22 cellular contexts compared by ENCODE assay signal in the genomic region with DNA sequence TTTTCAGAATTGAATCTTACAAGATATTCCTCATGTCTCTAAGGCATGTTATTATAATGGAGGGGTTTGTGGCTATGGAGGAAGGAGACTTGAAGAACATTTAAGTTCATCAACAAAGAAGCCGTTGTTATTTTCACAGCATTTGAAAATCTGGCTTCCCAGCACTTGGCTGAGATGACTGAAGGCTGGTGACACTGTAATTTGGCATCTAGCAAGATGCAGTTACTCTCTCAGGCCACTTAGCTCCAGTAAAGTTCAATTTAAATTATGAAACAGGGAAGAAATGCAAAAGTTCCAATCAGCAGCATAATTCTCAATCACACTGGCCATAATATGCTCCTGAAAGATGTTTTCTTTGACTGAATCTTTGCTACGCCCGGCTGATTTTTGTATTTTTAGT.
DNase-seq lines count a peak whose midpoint lies in the region; ATAC-seq and TF ChIP-seq lines count a peak whose summit lies in the region.
"Had no signal": no experiment of that assay in that cellular context is flagged by ENCODE, and none has a peak within 500 bp of the region (broad histone marks: within the 10 kb centered on the region; RNA-seq: fewer than 3 reads in every experiment).

No MANE protein-coding gene starts in this region.

- intact Hi-C loops in sciatic nerve (cut with DNase I) = no loop called here

- H3K9me3 Mint-ChIP-seq in chondrocyte (ENCODE audit: low read depth) = no peaks in the 10 kb centered on the region
- H3K9me3 Mint-ChIP-seq: activated naive CD4-positive, alpha-beta T cell treated with anti-CD3 and anti-CD28 coated beads for 36 hours; neural crest cell had no signal

- H3K36me3 Mint-ChIP-seq in chondrocyte (ENCODE audit: low read depth) = no peaks in the 10 kb centered on the region

- ATAC-seq in sciatic nerve (peak; percentile 34), SK-N-SH treated with all-trans-retinoic acid at 6 μM for 48 hours (no peak)
- ATAC-seq: activated T-cell treated with anti-CD3 and anti-CD28 coated beads, Interleukin-2, amount 50 U/mL, for 4 hours had no signal

- H3K27me3 Mint-ChIP-seq in chondrocyte (ENCODE audit: low read depth) = no peaks in the 10 kb centered on the region
- H3K27me3 Mint-ChIP-seq: progenitor cell of endocrine pancreas had no signal

- no peaks in the 10 kb centered on the region for H3K4me1 Mint-ChIP-seq in chondrocyte (ENCODE audit: low read depth)

- H3K4me3 ChIP-seq in LNCaP clone FGC (ENCODE audit: low read depth, low read length) = no peak overlapping the region
- H3K4me3 ChIP-seq: dorsolateral prefrontal cortex, skin epidermis had no signal

- no peak overlapping the region for H3K27ac Mint-ChIP-seq in chondrocyte (ENCODE audit: unreplicated experiment)
- H3K27ac Mint-ChIP-seq: activated naive CD4-positive, alpha-beta T cell treated with anti-CD3 and anti-CD28 coated beads for 36 hours; progenitor cell of endocrine pancreas had no signal

- DNase-seq in DMS 273 (lab: John Stamatoyannopoulos, UW; ENCODE audit: unreplicated experiment) (peak; percentile 16), DMS 273 treated with DMSO at 0.1 percent for 48 hours (lab: John Stamatoyannopoulos, UW) (no peak), LNCaP clone FGC (ENCODE audit: low read depth) (no peak), chondrocyte (ENCODE audit: low spot score) (no peak), sciatic nerve (ENCODE audit: low spot score) (no peak), NCI-H2227 treated with DMSO at 0.1 percent for 48 hours (lab: John Stamatoyannopoulos, UW) (no peak)
- DNase-seq in activated CD4-positive, alpha-beta T cell treated with anti-CD3 and anti-CD28 coated beads for 48 hours = no peak
- DNase-seq: activated CD4-positive, alpha-beta T cell treated with anti-CD3 and anti-CD28 coated beads for 1 hour; activated naive CD4-positive, alpha-beta T cell treated with anti-CD3 and anti-CD28 coated beads for 36 hours; activated T-cell treated with anti-CD3 and anti-CD28 coated beads, Interleukin-2, amount 50 U/mL, for 4 hours; AML-193; caudate nucleus; DND-41; dorsolateral prefrontal cortex; foreskin fibroblast; KG1; NCI-H1930; stimulated activated naive CD4-positive, alpha-beta T cell treated with Interleukin-2 at 50 U/mL for 16 hours had no signal

- peak; percentile 23; the same call in 1 of the 2 replicates for TF ChIP-seq CTCF in LNCaP clone FGC (IDR thresholded peaks at IDR 0.05; ENCODE audit: control insufficient read depth, extremely low read depth, insufficient read depth)
- peak; percentile 34 for TF ChIP-seq CTCF in chondrocyte (IDR thresholded peaks at IDR 0.05)

- H3K4me3 Mint-ChIP-seq in chondrocyte (ENCODE audit: unreplicated experiment) = no peak overlapping the region
- H3K4me3 Mint-ChIP-seq: activated naive CD4-positive, alpha-beta T cell treated with anti-CD3 and anti-CD28 coated beads for 36 hours; activated T-cell treated with anti-CD3 and anti-CD28 coated beads, Interleukin-2, amount 50 U/mL, for 4 hours; neural crest cell had no signal

TF ChIP-seq in SK-N-SH treated with all-trans-retinoic acid at 6 μM for 48 hours, 23 proteins besides CTCF, POLR2A, EP300 and RAD21:
- TF ChIP-seq ARNTL (CRISPR knock-in tag; IDR thresholded peaks at IDR 0.05; ENCODE audit: borderline replicate concordance, low read depth) (no peak), OSR1 (CRISPR knock-in tag; IDR thresholded peaks at IDR 0.05) (no peak), ZFP3 (CRISPR knock-in tag; IDR thresholded peaks at IDR 0.05) (no peak), SNAI2 (CRISPR knock-in tag; IDR thresholded peaks at IDR 0.05) (no peak), GLIS3 (CRISPR knock-in tag; IDR thresholded peaks at IDR 0.05) (no peak), ZNF70 (CRISPR knock-in tag; IDR thresholded peaks at IDR 0.05) (no peak), ZNF565 (CRISPR knock-in tag; conservative IDR thresholded peaks at IDR 0.05; ENCODE audit: low read depth) (no peak), ZC3H10 (CRISPR knock-in tag; IDR thresholded peaks at IDR 0.05) (no peak), BACH2 (CRISPR knock-in tag; IDR thresholded peaks at IDR 0.05; ENCODE audit: borderline replicate concordance) (no peak), POU6F1 (CRISPR knock-in tag; IDR thresholded peaks at IDR 0.05; ENCODE audit: borderline replicate concordance, low read depth) (no peak), ESRRG (CRISPR knock-in tag; IDR thresholded peaks at IDR 0.05) (no peak)
- TF ChIP-seq, protein P1, sequence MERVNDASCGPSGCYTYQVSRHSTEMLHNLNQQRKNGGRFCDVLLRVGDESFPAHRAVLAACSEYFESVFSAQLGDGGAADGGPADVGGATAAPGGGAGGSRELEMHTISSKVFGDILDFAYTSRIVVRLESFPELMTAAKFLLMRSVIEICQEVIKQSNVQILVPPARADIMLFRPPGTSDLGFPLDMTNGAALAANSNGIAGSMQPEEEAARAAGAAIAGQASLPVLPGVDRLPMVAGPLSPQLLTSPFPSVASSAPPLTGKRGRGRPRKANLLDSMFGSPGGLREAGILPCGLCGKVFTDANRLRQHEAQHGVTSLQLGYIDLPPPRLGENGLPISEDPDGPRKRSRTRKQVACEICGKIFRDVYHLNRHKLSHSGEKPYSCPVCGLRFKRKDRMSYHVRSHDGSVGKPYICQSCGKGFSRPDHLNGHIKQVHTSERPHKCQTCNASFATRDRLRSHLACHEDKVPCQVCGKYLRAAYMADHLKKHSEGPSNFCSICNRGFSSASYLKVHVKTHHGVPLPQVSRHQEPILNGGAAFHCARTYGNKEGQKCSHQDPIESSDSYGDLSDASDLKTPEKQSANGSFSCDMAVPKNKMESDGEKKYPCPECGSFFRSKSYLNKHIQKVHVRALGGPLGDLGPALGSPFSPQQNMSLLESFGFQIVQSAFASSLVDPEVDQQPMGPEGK (CRISPR knock-in tag; IDR thresholded peaks at IDR 0.05; ENCODE audit: borderline replicate concordance) = no peak
- TF ChIP-seq, protein P2, sequence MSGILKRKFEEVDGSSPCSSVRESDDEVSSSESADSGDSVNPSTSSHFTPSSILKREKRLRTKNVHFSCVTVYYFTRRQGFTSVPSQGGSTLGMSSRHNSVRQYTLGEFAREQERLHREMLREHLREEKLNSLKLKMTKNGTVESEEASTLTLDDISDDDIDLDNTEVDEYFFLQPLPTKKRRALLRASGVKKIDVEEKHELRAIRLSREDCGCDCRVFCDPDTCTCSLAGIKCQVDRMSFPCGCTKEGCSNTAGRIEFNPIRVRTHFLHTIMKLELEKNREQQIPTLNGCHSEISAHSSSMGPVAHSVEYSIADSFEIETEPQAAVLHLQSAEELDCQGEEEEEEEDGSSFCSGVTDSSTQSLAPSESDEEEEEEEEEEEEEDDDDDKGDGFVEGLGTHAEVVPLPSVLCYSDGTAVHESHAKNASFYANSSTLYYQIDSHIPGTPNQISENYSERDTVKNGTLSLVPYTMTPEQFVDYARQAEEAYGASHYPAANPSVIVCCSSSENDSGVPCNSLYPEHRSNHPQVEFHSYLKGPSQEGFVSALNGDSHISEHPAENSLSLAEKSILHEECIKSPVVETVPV (CRISPR knock-in tag; IDR thresholded peaks at IDR 0.05) = no peak
